10 cellular contexts compared by ENCODE assay signal in genomic region chr20:37907677-37908397, GRCh38. TPM values are rescaled to one million over a fixed set of nuclear protein-coding genes. Genes with fewer than 3 reads are reported as not detected.
A peak's percentile ranks its signal among the peaks of the same experiment; 100 is the strongest.
DNase-seq lines count a peak whose midpoint lies in the region; ATAC-seq and TF ChIP-seq lines count a peak whose summit lies in the region.
"Had no signal": no experiment of that assay in that cellular context is flagged by ENCODE, and none has a peak within 500 bp of the region (broad histone marks: within the 10 kb centered on the region; RNA-seq: fewer than 3 reads in every experiment).

No MANE protein-coding gene starts in this region.

- H3F3A ChIP-seq in GM23248 (ENCODE audit: insufficient read depth), result peaks cover 16% of the 10 kb centered on the region; the same call in 1 of the 2 replicates

- no peaks in the 10 kb centered on the region for H4K20me1 ChIP-seq in GM23248 (ENCODE audit: insufficient read depth)

- peaks cover 10 to 25% (median 21%) of the 10 kb centered on the region in 3 donors for H3K27me3 Mint-ChIP-seq in immature natural killer cell (ENCODE audit: low read depth in 3 of 3)

- DNase-seq in GM23248 (peak; percentile 86), NCI-H2196 treated with DMSO at 0.1 percent for 48 hours (lab: John Stamatoyannopoulos, UW; ENCODE audit: unreplicated experiment) (peak; percentile 78), cerebellum (ENCODE audit: low spot score) (peak; percentile 50), omental fat pad (ENCODE audit: low spot score) (no peak), immature natural killer cell (no peak)
- no peak for DNase-seq in stimulated activated CD4-positive, alpha-beta T cell treated with anti-CD3 and anti-CD28 coated beads, Interleukin-2, amount 100 ng/mL, for 48 hours
- no peak for DNase-seq in stimulated activated naive CD4-positive, alpha-beta T cell treated with Interleukin-2 at 50 U/mL for 16 hours (lab: John Stamatoyannopoulos, UW)
- DNase-seq: left cardiac atrium, SIG-M5 had no signal

- H2AFZ ChIP-seq in GM23248, result no peak overlapping the region

- no peaks in the 10 kb centered on the region for H3K79me2 ChIP-seq in GM23248 (ENCODE audit: insufficient read depth)

- no peak overlapping the region for H3K4me3 Mint-ChIP-seq in immature natural killer cell

- ATAC-seq in omental fat pad (ENCODE audit: low FRiP score) (peak; percentile 26), GM21825 (IDR thresholded peaks at IDR 0.05; ENCODE audit: unreplicated experiment) (no peak)

- no peaks in the 10 kb centered on the region for H3K9me2 ChIP-seq in GM23248 (ENCODE audit: insufficient read depth)

- no peak overlapping the region for H3K27ac Mint-ChIP-seq in immature natural killer cell

- H3K27ac ChIP-seq in GM23248, result no peak overlapping the region

- no peak overlapping the region for H3K9ac ChIP-seq in GM23248

- in situ Hi-C loops in GM23248 (cut with MboI), result no loop called here

- peaks cover 23% of the 10 kb centered on the region for H3K4me1 ChIP-seq in GM23248 (ENCODE audit: insufficient read depth)

- no peak overlapping the region for H3K4me3 ChIP-seq in GM23248

- H3K9me3 ChIP-seq in GM23248 (ENCODE audit: low read depth), result no peaks in the 10 kb centered on the region

- TF ChIP-seq CTCF in omental fat pad (IDR thresholded peaks at IDR 0.05), result no peak

- 27 to 38% methylated on average over 16 of the region's 16 CpGs for WGBS in GM23248 (ENCODE audit: low coverage in 1 of 2, low lambda C conversion rate in 2 of 2, missing lambda C conversion rate in 2 of 2), 2 experiments

- no peak overlapping the region for H3K4me2 ChIP-seq in GM23248 (ENCODE audit: unreplicated experiment)

- H3K9me3 Mint-ChIP-seq in immature natural killer cell, result no peaks in the 10 kb centered on the region

- no peaks in the 10 kb centered on the region for H3K36me3 Mint-ChIP-seq in immature natural killer cell

- H3K4me1 Mint-ChIP-seq in immature natural killer cell, result peaks cover 5% of the 10 kb centered on the region in 2 donors

- H3K27me3 ChIP-seq in GM23248 (replicated peaks; ENCODE audit: insufficient read depth), result peaks cover 6% of the 10 kb centered on the region; the same call in 1 of the 2 replicates

- no peaks in the 10 kb centered on the region for H3K36me3 ChIP-seq in GM23248 (ENCODE audit: low read depth)

RNA-seq across cellular contexts. Expression of gene VSTM2L, which starts 4.9 kb away (rescaled TPM):
- total RNA-seq in GM23248 (2014; rRNA removed; shearing (Covaris generic)), result 6.2 and 9.2 TPM in 2 replicates
- polyA plus RNA-seq in GM23248 (2016; fragmentation: Nextera tagmentation; extraction: Ambion mirVana) (4.1 and 5.1 TPM in 2 replicates), immature natural killer cell (not detected)
- total RNA-seq in cerebellum (52.6 TPM), omental fat pad (under 1 TPM; 0.37 to 0.94 (median 0.62) TPM)

Comparison
In these comparisons a context has a peak if more than half of its experiments do, and no peak if none do; other contexts are left out.
1. DNase-seq: peak in GM23248 (single experiment), NCI-H2196 treated with DMSO at 0.1 percent for 48 hours (single experiment) and cerebellum (single experiment); none in omental fat pad (single experiment), immature natural killer cell (0 of 3), stimulated activated CD4-positive, alpha-beta T cell treated with anti-CD3 and anti-CD28 coated beads, Interleukin-2, amount 100 ng/mL, for 48 hours (0 of 2) and stimulated activated naive CD4-positive, alpha-beta T cell treated with Interleukin-2 at 50 U/mL for 16 hours (single experiment).